ENCODE assay signal across 12 cellular contexts in the genomic region with DNA sequence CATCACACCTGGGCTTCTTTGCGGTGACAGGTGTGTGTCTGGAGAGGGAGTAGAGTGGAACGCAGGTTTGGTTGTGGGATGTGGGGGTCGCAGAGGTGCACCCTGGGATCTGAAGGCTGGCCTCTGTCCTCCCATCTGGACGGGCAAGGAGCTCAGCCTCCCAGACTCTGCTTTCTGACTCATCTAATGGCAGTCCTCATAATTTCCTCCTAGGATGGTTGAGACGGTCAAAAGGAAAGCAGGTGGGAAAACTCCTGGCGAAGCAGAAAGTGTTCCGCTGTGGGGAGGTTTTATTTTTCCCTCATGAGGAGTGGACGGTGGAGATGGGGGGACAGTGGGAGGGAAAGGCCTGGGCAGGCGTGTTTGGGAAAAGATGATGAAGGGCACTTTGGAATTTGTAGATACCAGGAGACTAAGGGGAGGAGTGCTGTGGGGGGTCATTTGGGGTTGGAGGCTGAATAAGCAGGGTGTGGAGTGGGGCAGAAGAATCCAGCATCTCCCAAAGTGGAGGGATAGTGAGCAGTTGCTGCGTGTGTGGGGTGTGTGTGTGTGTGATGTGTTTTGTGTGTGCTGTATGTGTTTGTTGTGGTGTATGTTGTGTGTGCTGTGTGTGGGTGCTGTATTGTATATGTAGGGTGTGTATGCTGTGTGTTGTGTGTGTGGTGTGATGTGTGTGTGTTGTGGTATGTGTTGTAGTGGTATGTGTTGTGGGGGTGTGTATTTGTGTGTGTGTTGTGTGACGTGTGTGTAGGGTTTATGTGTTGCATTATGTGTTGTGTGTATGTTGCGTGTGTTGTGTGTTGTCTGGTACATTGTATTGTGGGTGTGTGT.
A peak's percentile ranks its signal among the peaks of the same experiment; 100 is the strongest.
DNase-seq lines count a peak whose midpoint lies in the region; ATAC-seq, FAIRE-seq and TF ChIP-seq lines count a peak whose summit lies in the region.
"Had no signal": no experiment of that assay in that cellular context is flagged by ENCODE, and none has a peak within 500 bp of the region (broad histone marks: within the 10 kb centered on the region; RNA-seq: fewer than 3 reads in every experiment).

No MANE protein-coding gene starts in this region.

- POLR2A ChIA-PET in activated CD8-positive, alpha-beta T cell treated with anti-CD3 and anti-CD28 coated beads for 36 hours (lab: Charles Lee), result no interaction called here

- H3K18ac ChIP-seq in mesendoderm (ENCODE audit: low read length), result no peak overlapping the region

- no peaks in the 10 kb centered on the region for H3K36me3 Mint-ChIP-seq in activated CD8-positive, alpha-beta T cell treated with anti-CD3 and anti-CD28 coated beads for 36 hours (ENCODE audit: low read depth)
- H3K36me3 Mint-ChIP-seq: CD4-positive, alpha-beta memory T cell had no signal

- H3K4me1 Mint-ChIP-seq in activated CD8-positive, alpha-beta T cell treated with anti-CD3 and anti-CD28 coated beads for 36 hours (ENCODE audit: low read depth), result no peaks in the 10 kb centered on the region
- H3K4me1 Mint-ChIP-seq: central memory CD8-positive, alpha-beta T cell had no signal

- H3K27me3 ChIP-seq in SJSA1 (replicated peaks), result no peaks in the 10 kb centered on the region
- no peaks in the 10 kb centered on the region for H3K27me3 ChIP-seq in mesendoderm (ENCODE audit: insufficient read depth, low read length, poor library complexity)
- no peaks in the 10 kb centered on the region for H3K27me3 ChIP-seq in breast epithelium

- peak overlapping the region; percentile 8 for H3K4me3 ChIP-seq in SJSA1
- no peak overlapping the region for H3K4me3 ChIP-seq in mesendoderm (ENCODE audit: low read length)
- H3K4me3 ChIP-seq in kidney (ENCODE audit: low read length in 2 of 2), result no peak overlapping the region
- no peak overlapping the region for H3K4me3 ChIP-seq in breast epithelium

- no peak overlapping the region for H3K4me3 Mint-ChIP-seq in activated CD8-positive, alpha-beta T cell treated with anti-CD3 and anti-CD28 coated beads for 36 hours
- H3K4me3 Mint-ChIP-seq: CD4-positive, alpha-beta memory T cell; central memory CD8-positive, alpha-beta T cell; neural crest cell had no signal

- H3K36me3 ChIP-seq in SJSA1 (no peaks in the 10 kb centered on the region), mesendoderm (ENCODE audit: control insufficient read depth, insufficient read depth, low read length) (no peaks in the 10 kb centered on the region), kidney (ENCODE audit: control insufficient read depth in 1 of 2, insufficient read depth in 2 of 2, low read length in 2 of 2) (no peaks in the 10 kb centered on the region), breast epithelium (no peaks in the 10 kb centered on the region)

- H3K9me3 ChIP-seq in SJSA1 (replicated peaks) (0 out of 2 replicates have a peak, but pooled peaks cover 3% of the 10 kb centered on the region), kidney (ENCODE audit: control insufficient read depth in 1 of 2, low read length in 2 of 2) (no peaks in the 10 kb centered on the region), breast epithelium (no peaks in the 10 kb centered on the region)

- no peak for FAIRE-seq in kidney (lab: Jason Lieb, UNC)

- TF ChIP-seq CTCF in kidney (IDR thresholded peaks at IDR 0.05; ENCODE audit: borderline replicate concordance, extremely low read depth, insufficient read depth), result no peak
- no peak for TF ChIP-seq CTCF in breast epithelium (IDR thresholded peaks at IDR 0.05)
- no peak for TF ChIP-seq CTCF in activated CD8-positive, alpha-beta T cell treated with anti-CD3 and anti-CD28 coated beads for 36 hours (IDR thresholded peaks at IDR 0.05)

- intact Hi-C loops in kidney (cut with DNase I) (loop anchor here (10.0 kb wide), 1 partner anchor 149 kb away; no protein-coding TSS in a partner anchor), breast epithelium (cut with DNase I; ENCODE audit: low total_unique reads) (loop anchor here (10.0 kb wide), 1 partner anchor 149 kb away; no protein-coding TSS in a partner anchor)
- intact Hi-C loops in activated CD8-positive, alpha-beta T cell treated with anti-CD3 and anti-CD28 coated beads for 36 hours (cut with micrococcal nuclease), result loop anchor here (2.0 to 10.0 kb wide), 2 partner anchors 109 to 145 kb away; no protein-coding TSS in a partner anchor

- H3K4me2 ChIP-seq in mesendoderm (ENCODE audit: low read length), result no peak overlapping the region

- H3K9me3 Mint-ChIP-seq in activated CD8-positive, alpha-beta T cell treated with anti-CD3 and anti-CD28 coated beads for 36 hours, result no peaks in the 10 kb centered on the region
- H3K9me3 Mint-ChIP-seq: CD4-positive, alpha-beta memory T cell; central memory CD8-positive, alpha-beta T cell; neural crest cell had no signal

- H4K8ac ChIP-seq in mesendoderm (ENCODE audit: low read depth, low read length), result no peak overlapping the region

- H2BK15ac ChIP-seq in mesendoderm (replicated peaks; ENCODE audit: low read depth), result no peak overlapping the region

- 100% methylated on average over 2 of the region's 12 CpGs for WGBS in mesendoderm (ENCODE audit: extremely low coverage, insufficient coverage, low lambda C conversion rate)

- H2AK5ac ChIP-seq in mesendoderm (ENCODE audit: low read length), result peak overlapping the region; percentile 97

- peak; percentile 71 for DNase-seq in COLO829 (ENCODE audit: low spot score)
- peak; percentile 40 for DNase-seq in H4 (ENCODE audit: low spot score)
- peak; percentile 60 to 62 for DNase-seq in SJSA1 (ENCODE audit: low read depth in 1 of 2, low spot score in 2 of 2)
- DNase-seq in mesendoderm, result peak; percentile 46
- DNase-seq in kidney, result no peak
- no peak for DNase-seq in breast epithelium (ENCODE audit: low spot score in 2 of 2)
- DNase-seq in activated CD8-positive, alpha-beta T cell treated with anti-CD3 and anti-CD28 coated beads for 36 hours, result no peak
- DNase-seq: activated effector memory CD4-positive, alpha-beta T cell treated with Interleukin-2 at 50 U/mL for 16 hours; CD4-positive, alpha-beta memory T cell had no signal

- H3K27ac Mint-ChIP-seq in activated CD8-positive, alpha-beta T cell treated with anti-CD3 and anti-CD28 coated beads for 36 hours, result no peak overlapping the region

- H3K56ac ChIP-seq in mesendoderm (ENCODE audit: low read length), result peak overlapping the region; percentile 78

- ATAC-seq in activated CD8-positive, alpha-beta T cell treated with anti-CD3 and anti-CD28 coated beads for 36 hours, result no peak
- no peak for ATAC-seq in HG02571 (IDR thresholded peaks at IDR 0.05; ENCODE audit: unreplicated experiment)

- H2BK120ac ChIP-seq in mesendoderm (ENCODE audit: low read depth, low read length), result peak overlapping the region; percentile 14

- no peak overlapping the region for H3K23ac ChIP-seq in mesendoderm (ENCODE audit: low read length)

- H3K9ac ChIP-seq in mesendoderm (ENCODE audit: low read length), result no peak overlapping the region
- no peak overlapping the region for H3K9ac ChIP-seq in kidney (ENCODE audit: low read length in 2 of 2)

- peak overlapping the region; percentile 40 for H3K4ac ChIP-seq in mesendoderm (ENCODE audit: low read depth, low read length)

- no peak overlapping the region for H4K5ac ChIP-seq in mesendoderm (ENCODE audit: low read length)

- peaks cover 5% of the 10 kb centered on the region for H3K27me3 Mint-ChIP-seq in activated CD8-positive, alpha-beta T cell treated with anti-CD3 and anti-CD28 coated beads for 36 hours
- H3K27me3 Mint-ChIP-seq: central memory CD8-positive, alpha-beta T cell had no signal

- peak overlapping the region; percentile 77 for H3K27ac ChIP-seq in SJSA1
- H3K27ac ChIP-seq in mesendoderm (ENCODE audit: low read depth, low read length), result peak overlapping the region; percentile 9
- H3K27ac ChIP-seq in kidney (ENCODE audit: low read depth in 2 of 2, low read length in 2 of 2), result no peak overlapping the region
- H3K27ac ChIP-seq in breast epithelium, result no peak overlapping the region

- H2BK5ac ChIP-seq in mesendoderm (ENCODE audit: low read length), result peak overlapping the region; percentile 81

- TF ChIP-seq POLR2A in breast epithelium (IDR thresholded peaks at IDR 0.05), result no peak

- H3K4me1 ChIP-seq in SJSA1 (replicated peaks) (peaks cover 32% of the 10 kb centered on the region), mesendoderm (ENCODE audit: control insufficient read depth, low read depth, low read length) (peaks cover 12% of the 10 kb centered on the region), kidney (ENCODE audit: control insufficient read depth in 1 of 2, insufficient read depth in 1 of 2, low read depth in 1 of 2, low read length in 2 of 2) (no peaks in the 10 kb centered on the region), breast epithelium (no peaks in the 10 kb centered on the region)

- H3K79me2 ChIP-seq in mesendoderm (ENCODE audit: control insufficient read depth, insufficient read depth, low read length), result peaks cover 4% of the 10 kb centered on the region

- peaks cover 2% of the 10 kb centered on the region for H3K79me1 ChIP-seq in mesendoderm (ENCODE audit: low read length)

- CTCF ChIA-PET in activated CD8-positive, alpha-beta T cell treated with anti-CD3 and anti-CD28 coated beads for 36 hours (lab: Charles Lee), result interaction anchor here (1.2 to 4.0 kb wide), 4 partner anchors 9 to 145 kb away, joined by 4 to 27 read pairs (median 14); no protein-coding TSS in a partner anchor

Comparison
In these comparisons a context has a peak if more than half of its experiments do, and no peak if none do; other contexts are left out.
1. DNase-seq: peak in COLO829 (single experiment), H4 (single experiment), SJSA1 (2 of 2) and mesendoderm (single experiment); none in kidney (single experiment), breast epithelium (0 of 2) and activated CD8-positive, alpha-beta T cell treated with anti-CD3 and anti-CD28 coated beads for 36 hours (single experiment).
2. H3K27ac ChIP-seq: peak in SJSA1 (single experiment) and mesendoderm (single experiment); none in kidney (0 of 2) and breast epithelium (0 of 2).